Comparison of ENCODE assay signal across 20 cellular contexts in the genomic region with DNA sequence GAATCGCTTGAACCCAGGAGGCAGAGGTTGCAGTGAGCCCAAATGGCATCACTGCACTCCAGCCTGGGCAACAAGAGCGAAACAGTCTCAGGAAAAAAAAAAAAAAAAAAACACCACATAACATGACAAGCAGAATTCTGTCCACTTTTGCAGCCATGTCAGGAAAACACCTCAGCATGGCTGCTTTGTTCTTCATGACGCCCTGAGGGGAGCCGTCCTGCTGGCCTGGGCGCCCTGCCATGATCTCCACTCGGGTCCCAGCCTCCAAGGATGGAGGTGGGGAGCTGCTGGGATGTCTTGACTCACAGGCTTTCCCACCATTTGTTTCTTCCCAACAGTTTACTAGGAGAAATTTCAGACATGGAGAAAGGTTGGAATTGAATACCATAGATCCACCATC. TPM values are rescaled to one million over a fixed set of nuclear protein-coding genes. Genes with fewer than 3 reads are reported as not detected.
A peak's percentile ranks its signal among the peaks of the same experiment; 100 is the strongest.
DNase-seq lines count a peak whose midpoint lies in the region; ATAC-seq and TF ChIP-seq lines count a peak whose summit lies in the region.
"Had no signal": no experiment of that assay in that cellular context is flagged by ENCODE, and none has a peak within 500 bp of the region (broad histone marks: within the 10 kb centered on the region; RNA-seq: fewer than 3 reads in every experiment).

No MANE protein-coding gene starts in this region.

- POLR2A ChIA-PET in A673 (lab: Charles Lee; ENCODE audit: low non-redundant PET), result no interaction called here
- POLR2A ChIA-PET in CD4-positive, alpha-beta memory T cell (lab: Charles Lee; ENCODE audit: partially characterized antibody), result interaction anchor here (1.0 kb wide), 1 partner anchor 102 kb away, joined by 4 read pairs; no protein-coding TSS in a partner anchor

- H3K27me3 Mint-ChIP-seq in CD4-positive, alpha-beta memory T cell, result peaks cover 0 to 1% of the 10 kb centered on the region in 2 donors
- H3K27me3 Mint-ChIP-seq: CD4-positive, CD25-positive, alpha-beta regulatory T cell had no signal

- H3K23ac ChIP-seq in mesenchymal stem cell (ENCODE audit: low read length in 2 of 2), result peak overlapping the region in 1 of 2 experiments; percentile 30

- no TSS peak for BruUV-seq in A673 (replicated peaks; lab: Mats Ljungman, UMichigan)

- H4K8ac ChIP-seq in mesenchymal stem cell (ENCODE audit: low read length), result no peak overlapping the region

- no peak overlapping the region for H2AK5ac ChIP-seq in mesenchymal stem cell (ENCODE audit: low read length, severe bottlenecking)

- no peaks in the 10 kb centered on the region for H3K27me3 ChIP-seq in A673 (replicated peaks; ENCODE audit: insufficient read depth, low read depth, low read length, poor library complexity)
- no peaks in the 10 kb centered on the region for H3K27me3 ChIP-seq in mesenchymal stem cell (ENCODE audit: control insufficient read depth in 1 of 2, insufficient read depth in 1 of 2, low read length in 2 of 2)
- H3K27me3 ChIP-seq in CD4-positive, alpha-beta memory T cell (ENCODE audit: insufficient read depth, low read length), result no peaks in the 10 kb centered on the region

- H3K4me2 ChIP-seq in mesenchymal stem cell (ENCODE audit: low read length, poor library complexity, severe bottlenecking), result no peak overlapping the region
- H3K4me2 ChIP-seq: A549 had no signal

- H3K4me1 ChIP-seq in A673 (ENCODE audit: insufficient read depth, low read length, poor library complexity, severe bottlenecking) (peaks cover 31% of the 10 kb centered on the region), mesenchymal stem cell (ENCODE audit: control insufficient read depth, insufficient read depth, low read depth, low read length) (peaks cover 12% of the 10 kb centered on the region)
- peaks cover 37% of the 10 kb centered on the region for H3K4me1 ChIP-seq in CD4-positive, alpha-beta memory T cell (ENCODE audit: insufficient read depth, low read length)
- H3K4me1 ChIP-seq: Caco-2 had no signal

- CTCF ChIA-PET in A673 (lab: Charles Lee), result no interaction called here
- CTCF ChIA-PET in CD4-positive, alpha-beta memory T cell (lab: Charles Lee; ENCODE audit: partially characterized antibody), result no interaction called here

- no peak overlapping the region for H3K9ac ChIP-seq in mesenchymal stem cell (ENCODE audit: low read length)

- TF ChIP-seq CTCF in A673 (conservative IDR thresholded peaks at IDR 0.05; ENCODE audit: low read depth, low read length), result no peak

- no peak overlapping the region for H2BK15ac ChIP-seq in mesenchymal stem cell (ENCODE audit: low read depth, poor library complexity, severe bottlenecking)

- H3K9me3 ChIP-seq in A673 (ENCODE audit: low read depth, low read length, poor library complexity, severe bottlenecking) (no peaks in the 10 kb centered on the region), mesenchymal stem cell (ENCODE audit: control insufficient read depth, low read length) (no peaks in the 10 kb centered on the region)
- no peaks in the 10 kb centered on the region for H3K9me3 ChIP-seq in CD4-positive, alpha-beta memory T cell (ENCODE audit: control insufficient read depth in 1 of 2, low read length in 2 of 2)
- H3K9me3 ChIP-seq: A549, Caco-2 had no signal

- no peaks in the 10 kb centered on the region for H3K36me3 ChIP-seq in A673 (ENCODE audit: insufficient read depth, low read length, poor library complexity, severe bottlenecking)
- peaks cover 16 to 53% of the 10 kb centered on the region in 2 experiments for H3K36me3 ChIP-seq in mesenchymal stem cell (ENCODE audit: control insufficient read depth in 1 of 2, insufficient read depth in 2 of 2, low read depth in 1 of 2, low read length in 2 of 2)
- H3K36me3 ChIP-seq in CD4-positive, alpha-beta memory T cell (ENCODE audit: insufficient read depth, low read length), result no peaks in the 10 kb centered on the region

- no peak overlapping the region for H3K18ac ChIP-seq in mesenchymal stem cell (ENCODE audit: low read depth in 1 of 2, low read length in 2 of 2)

- DNase-seq in A673 (ENCODE audit: low spot score) (peak; percentile 39), Daoy (ENCODE audit: low read depth) (peak; percentile 48), RPMI7951 (ENCODE audit: low read depth) (peak; percentile 78), mesenchymal stem cell (no peak), DMS79 treated with DMSO at 0.1 percent for 48 hours (lab: John Stamatoyannopoulos, UW) (no peak)
- DNase-seq in activated CD4-positive, alpha-beta T cell treated with anti-CD3 and anti-CD28 coated beads, Interleukin-2, amount 50 U/mL, for 4 hours, result no peak
- no peak for DNase-seq in CD4-positive, alpha-beta memory T cell
- DNase-seq: Caco-2; CD4-positive, CD25-positive, alpha-beta regulatory T cell; DMS153; GF-D8; NCI-H1092; NCI-H1436; NCI-H2029; NCI-H345; NCI-H526; Right ventricle myocardium superior had no signal

- intact Hi-C loops in A673 (cut with micrococcal nuclease; ENCODE audit: unreplicated experiment), result no loop called here
- intact Hi-C loops in CD4-positive, alpha-beta memory T cell (cut with micrococcal nuclease), result no loop called here

- H3K4me3 ChIP-seq in A673 (ENCODE audit: low read depth, low read length, poor library complexity, severe bottlenecking) (no peak overlapping the region), mesenchymal stem cell (ENCODE audit: insufficient read depth in 1 of 2, low read depth in 1 of 2, low read length in 2 of 2) (no peak overlapping the region)
- no peak overlapping the region for H3K4me3 ChIP-seq in CD4-positive, alpha-beta memory T cell (ENCODE audit: low read length in 2 of 2)
- H3K4me3 ChIP-seq: A549 had no signal

- H2BK120ac ChIP-seq in mesenchymal stem cell (ENCODE audit: low read depth, low read length), result no peak overlapping the region

- no peak overlapping the region for H3K4me3 Mint-ChIP-seq in CD4-positive, alpha-beta memory T cell

- H3K4me1 Mint-ChIP-seq in CD4-positive, alpha-beta memory T cell, result peaks cover 20 to 44% (median 24%) of the 10 kb centered on the region in 4 donors

- H3K14ac ChIP-seq in mesenchymal stem cell (ENCODE audit: low read length in 2 of 2), result no peak overlapping the region

- H2AFZ ChIP-seq in mesenchymal stem cell (ENCODE audit: low read depth, low read length), result no peak overlapping the region

- no peak overlapping the region for H2BK5ac ChIP-seq in mesenchymal stem cell (ENCODE audit: low read depth, low read length, poor library complexity, severe bottlenecking)

- peak overlapping the region in 2 of 7 donors; percentile 43 to 81 for H3K27ac Mint-ChIP-seq in CD4-positive, alpha-beta memory T cell

- H4K91ac ChIP-seq in mesenchymal stem cell (ENCODE audit: low read length), result peak overlapping the region; percentile 75

- peaks cover 3% of the 10 kb centered on the region in 2 donors for H3K36me3 Mint-ChIP-seq in CD4-positive, alpha-beta memory T cell

- 100% methylated on average over 6 of the region's 6 CpGs for WGBS in mesenchymal stem cell

- H2BK12ac ChIP-seq in mesenchymal stem cell (ENCODE audit: low read length in 2 of 2), result peak overlapping the region in 1 of 2 experiments; percentile 50

- no peaks in the 10 kb centered on the region for H3K9me3 Mint-ChIP-seq in CD4-positive, alpha-beta memory T cell

- no peak for ATAC-seq in GM19463 (IDR thresholded peaks at IDR 0.05; ENCODE audit: unreplicated experiment)
- ATAC-seq: A549, HCT116 had no signal

- no peak overlapping the region for H3K27ac ChIP-seq in A673 (ENCODE audit: low read depth, low read length, poor library complexity, severe bottlenecking)
- no peak overlapping the region for H3K27ac ChIP-seq in mesenchymal stem cell (ENCODE audit: low read length, poor library complexity, severe bottlenecking)
- H3K27ac ChIP-seq in CD4-positive, alpha-beta memory T cell (ENCODE audit: low read depth, low read length), result no peak overlapping the region
- H3K27ac ChIP-seq: A549 had no signal

- no peak overlapping the region for H3K4ac ChIP-seq in mesenchymal stem cell (ENCODE audit: low read depth in 1 of 2, low read length in 2 of 2)

- H3K79me1 ChIP-seq in mesenchymal stem cell (replicated peaks; ENCODE audit: low read length, poor library complexity, severe bottlenecking), result peaks cover 10% of the 10 kb centered on the region

RNA-seq across cellular contexts. Expression of a gene that starts 42.2 kb away (rescaled TPM):
- total RNA-seq in A673 (2021), result 24.8 and 29.5 TPM in 2 replicates
- 47.4 and 50.5 TPM in 2 replicates for total RNA-seq in Daoy (2014; rRNA removed; shearing (Covaris generic))
- total RNA-seq in RPMI7951 (2014; rRNA removed; shearing (Covaris generic)), result 31.9 and 36.8 TPM in 2 replicates
- polyA plus RNA-seq in mesenchymal stem cell (2013, experiment 1 of 2), result 40.4 TPM
- polyA plus RNA-seq in mesenchymal stem cell (2013, experiment 2 of 2), result 41.1 TPM
- 10 to 100 TPM; 21.5 to 21.9 TPM for total RNA-seq in CD4-positive, alpha-beta memory T cell
- 10 to 100 TPM; 12.9 to 19.4 TPM for polyA plus RNA-seq in CD4-positive, alpha-beta memory T cell

Comparison
In these comparisons a context has a peak if more than half of its experiments do, and no peak if none do; other contexts are left out.
1. DNase-seq: peak in A673 (single experiment), Daoy (single experiment) and RPMI7951 (single experiment); none in mesenchymal stem cell (single experiment), activated CD4-positive, alpha-beta T cell treated with anti-CD3 and anti-CD28 coated beads, Interleukin-2, amount 50 U/mL, for 4 hours (0 of 2), CD4-positive, alpha-beta memory T cell (0 of 5) and DMS79 treated with DMSO at 0.1 percent for 48 hours (single experiment).